Comparison of ENCODE assay signal across 9 cellular contexts in genomic region chr5:56070795-56071539, GRCh38.
DNase-seq lines count a peak whose midpoint lies in the region; ATAC-seq, FAIRE-seq and TF ChIP-seq lines count a peak whose summit lies in the region.
"Had no signal": no experiment of that assay in that cellular context is flagged by ENCODE, and none has a peak within 500 bp of the region (broad histone marks: within the 10 kb centered on the region; RNA-seq: fewer than 3 reads in every experiment).

No MANE protein-coding gene starts in this region.

- FAIRE-seq in GM12878 (lab: Jason Lieb, UNC): peak; percentile 84

- no peak for TF ChIP-seq POLR2A in GM12878 (IDR thresholded peaks at IDR 0.05; ENCODE audit: low read depth, low read length)

- H4K5ac ChIP-seq in mesendoderm (ENCODE audit: low read length): no peak overlapping the region

- intact Hi-C loops in Right ventricle myocardium inferior (cut with DNase I) (no loop called here), cardiac septum (cut with DNase I) (loop anchor here (5.0 kb wide), 1 partner anchor 74 kb away; no protein-coding TSS in a partner anchor), GM12878 (cut with micrococcal nuclease; ENCODE audit: unreplicated experiment) (no loop called here)

- CTCF ChIA-PET in GM12878 (lab: Yijun Ruan, JAX): interaction anchor here (1.0 to 2.1 kb wide), 7 partner anchors 12 to 194 kb away, joined by 3 to 9 read pairs (median 3); no protein-coding TSS in a partner anchor

- no peaks in the 10 kb centered on the region for H4K20me1 ChIP-seq in GM12878 (ENCODE audit: control insufficient read depth, insufficient read depth)

- H2AFZ ChIP-seq in GM12878 (ENCODE audit: control insufficient read depth, low read depth, low read length): no peak overlapping the region

- no peak overlapping the region for H3K9ac ChIP-seq in GM12878 (ENCODE audit: control insufficient read depth, insufficient read depth, low read length)
- H3K9ac ChIP-seq in mesendoderm (ENCODE audit: low read length): no peak overlapping the region

- RAD21 ChIA-PET in GM12878 (lab: Charles Lee; ENCODE audit: unreplicated experiment): interaction anchor here (0.9 to 1.7 kb wide), 8 partner anchors 9 to 134 kb away, joined by 3 to 6 read pairs (median 4); no protein-coding TSS in a partner anchor

- no peak for TF ChIP-seq EP300 in GM12878 (IDR thresholded peaks at IDR 0.05; ENCODE audit: borderline replicate concordance in 1 of 2, control insufficient read depth in 1 of 2, low read depth in 2 of 2, low read length in 2 of 2)

- BruUV-seq in GM12878 (replicated peaks; lab: Mats Ljungman, UMichigan): no TSS peak

- POLR2A ChIA-PET in GM12878 (lab: Charles Lee): interaction anchor here (1.0 kb wide), 2 partner anchors 12 to 75 kb away, joined by 3 read pairs; no protein-coding TSS in a partner anchor

- no peak overlapping the region for H2BK120ac ChIP-seq in mesendoderm (ENCODE audit: low read depth, low read length)

- H3K79me2 ChIP-seq in GM12878 (ENCODE audit: control insufficient read depth, insufficient read depth, low read length) (no peaks in the 10 kb centered on the region), mesendoderm (ENCODE audit: control insufficient read depth, insufficient read depth, low read length) (no peaks in the 10 kb centered on the region)

- no peak overlapping the region for H2AK5ac ChIP-seq in mesendoderm (ENCODE audit: low read length)

- no peak for TF ChIP-seq RAD21 in GM12878 (IDR thresholded peaks at IDR 0.05; ENCODE audit: insufficient read depth, low read depth, low read length)

- no peak for TF ChIP-seq CTCF in GM12878 (IDR thresholded peaks at IDR 0.05 in 2 of 3, conservative IDR thresholded peaks at IDR 0.05 in 1 of 3; ENCODE audit: control insufficient read depth in 2 of 3, extremely low read depth in 1 of 3, insufficient read depth in 1 of 3, low read depth in 3 of 3, low read length in 3 of 3)

- WGBS in GM12878 (ENCODE audit: insufficient coverage, insufficient replicate concordance, low lambda C conversion rate, missing lambda C conversion rate): 20% methylated on average over 3 of the region's 3 CpGs
- WGBS in mesendoderm (ENCODE audit: extremely low coverage, insufficient coverage, low lambda C conversion rate): no CpG with 5 or more reads among the region's 3 CpGs

- H2BK15ac ChIP-seq in mesendoderm (replicated peaks; ENCODE audit: low read depth): peak overlapping the region; percentile 25

- no peak overlapping the region for H4K8ac ChIP-seq in mesendoderm (ENCODE audit: low read depth, low read length)

- H3K9me3 ChIP-seq in GM12878 (replicated peaks; ENCODE audit: control insufficient read depth, insufficient read depth, low read length): no peaks in the 10 kb centered on the region

- H3K27me3 ChIP-seq in GM12878 (replicated peaks in 1 of 2; ENCODE audit: control insufficient read depth in 2 of 2, insufficient read depth in 2 of 2, low read length in 1 of 2): no peaks in the 10 kb centered on the region
- no peaks in the 10 kb centered on the region for H3K27me3 ChIP-seq in mesendoderm (ENCODE audit: insufficient read depth, low read length, poor library complexity)

- no peak overlapping the region for H3K56ac ChIP-seq in mesendoderm (ENCODE audit: low read length)

- H3K4ac ChIP-seq in mesendoderm (ENCODE audit: low read depth, low read length): no peak overlapping the region

- no peak overlapping the region for H3K23ac ChIP-seq in mesendoderm (ENCODE audit: low read length)

- H3K18ac ChIP-seq in mesendoderm (ENCODE audit: low read length): no peak overlapping the region

- H3K4me1 ChIP-seq in GM12878 (ENCODE audit: control insufficient read depth, insufficient read depth, low read length): peaks cover 6% of the 10 kb centered on the region
- H3K4me1 ChIP-seq in mesendoderm (ENCODE audit: control insufficient read depth, low read depth, low read length): no peaks in the 10 kb centered on the region

- in situ Hi-C loops in GM12878 (cut with MboI): no loop called here

- H3K79me1 ChIP-seq in mesendoderm (ENCODE audit: low read length): no peaks in the 10 kb centered on the region

- SMC1A ChIA-PET in GM12878 (lab: Charles Lee; ENCODE audit: uncharacterized antibody, unreplicated experiment): interaction anchor here (0.7 to 4.4 kb wide), 13 partner anchors 12 to 101 kb away, joined by 3 to 42 read pairs (median 3); partner anchors contain the start of gene IL6ST

- H3K4me2 ChIP-seq in GM12878 (ENCODE audit: control insufficient read depth, insufficient read depth) (no peak overlapping the region), mesendoderm (ENCODE audit: low read length) (no peak overlapping the region)

- DNase-seq in Right ventricle myocardium inferior (ENCODE audit: missing footprints) (no peak), cardiac septum (ENCODE audit: low spot score) (no peak), GM12878 (ENCODE audit: low read depth, low spot score) (no peak), mesendoderm (no peak), NCI-H510A treated with DMSO at 0.1 percent for 48 hours (lab: John Stamatoyannopoulos, UW) (no peak), NCI-H82 treated with DMSO at 0.1 percent for 48 hours (lab: John Stamatoyannopoulos, UW; ENCODE audit: unreplicated experiment) (no peak), DMS53 (lab: John Stamatoyannopoulos, UW) (no peak)
- DNase-seq: NCI-H526 treated with DMSO at 0.1 percent for 48 hours had no signal

- H3K27ac ChIP-seq in GM12878 (ENCODE audit: control insufficient read depth, insufficient read depth) (no peak overlapping the region), mesendoderm (ENCODE audit: low read depth, low read length) (no peak overlapping the region)

- H3K4me3 ChIP-seq in GM12878: no peak overlapping the region
- no peak overlapping the region for H3K4me3 ChIP-seq in mesendoderm (ENCODE audit: low read length)

- H3K36me3 ChIP-seq in GM12878 (ENCODE audit: control insufficient read depth in 2 of 2, insufficient read depth in 2 of 2, low read length in 1 of 2) (no peaks in the 10 kb centered on the region), mesendoderm (ENCODE audit: control insufficient read depth, insufficient read depth, low read length) (no peaks in the 10 kb centered on the region)

- H2BK5ac ChIP-seq in mesendoderm (ENCODE audit: low read length): no peak overlapping the region

- ATAC-seq in Right ventricle myocardium inferior (peak; percentile 33), GM12878 (peak; percentile 69), HG03520 (IDR thresholded peaks at IDR 0.05; ENCODE audit: unreplicated experiment) (no peak)

TF ChIP-seq in GM12878, 131 proteins besides CTCF, POLR2A, EP300 and RAD21 (continues in another document):
- TF ChIP-seq MTA2 (IDR thresholded peaks at IDR 0.05; ENCODE audit: low read depth): 0 out of 2 replicates have a peak, but pooled peaks have one; percentile 10
- TF ChIP-seq BHLHE40 (IDR thresholded peaks at IDR 0.05; ENCODE audit: borderline replicate concordance in 1 of 2, low read depth in 2 of 2, low read length in 1 of 2): peak; percentile 91 to 93
- peak; percentile 15 to 24; a peak in 2 of 4 replicates for TF ChIP-seq IKZF2 (IDR thresholded peaks at IDR 0.05)
- no peak for TF ChIP-seq ZBTB11 (CRISPR knock-in tag; IDR thresholded peaks at IDR 0.05)
- TF ChIP-seq SRF (IDR thresholded peaks at IDR 0.05; ENCODE audit: low read depth in 2 of 2, low read length in 2 of 2): no peak
